Comparison of ENCODE assay signal across 19 cellular contexts in genomic region chr4:188660796-188661195, GRCh38.
A peak's percentile ranks its signal among the peaks of the same experiment; 100 is the strongest.
DNase-seq lines count a peak whose midpoint lies in the region; ATAC-seq, FAIRE-seq and TF ChIP-seq lines count a peak whose summit lies in the region.
"Had no signal": no experiment of that assay in that cellular context is flagged by ENCODE, and none has a peak within 500 bp of the region (broad histone marks: within the 10 kb centered on the region; RNA-seq: fewer than 3 reads in every experiment).

No MANE protein-coding gene starts in this region.

- H3K27me3 ChIP-seq in osteoblast (ENCODE audit: insufficient read depth, low read length), result no peaks in the 10 kb centered on the region

- no peak for TF ChIP-seq POLR2A in GM12892 (IDR thresholded peaks at IDR 0.05; ENCODE audit: low read depth, low read length)

- H2AFZ ChIP-seq in osteoblast (ENCODE audit: low read length), result peak overlapping the region; percentile 47

- TF ChIP-seq CTCF in osteoblast (IDR thresholded peaks at IDR 0.05; ENCODE audit: extremely low read depth, low read depth, low read length), result no peak

- no peaks in the 10 kb centered on the region for H3K36me3 ChIP-seq in osteoblast (ENCODE audit: insufficient read depth, low read length)
- H3K36me3 ChIP-seq: left ventricle myocardium inferior had no signal

- DNase-seq in GM03348 (ENCODE audit: low spot score) (peak; percentile 23), anterior cingulate cortex (lab: John Stamatoyannopoulos, UW) (peak in 43 of 58 donors; percentile 4 to 83 (median 41)), inferior parietal cortex (ENCODE audit: extremely low spot score) (peak; percentile 45), osteoblast (ENCODE audit: insufficient read length, low spot score, missing footprints) (no peak), DMS53 (lab: John Stamatoyannopoulos, UW) (no peak), SKM-1 treated with dmso at 0.1 percent for 144 hours (lab: John Stamatoyannopoulos, UW; ENCODE audit: unreplicated experiment) (no peak), GM12892 (ENCODE audit: insufficient read length) (no peak)
- DNase-seq: activated T-cell treated with anti-CD3 and anti-CD28 coated beads, Interleukin-2, amount 50 U/mL, for 72 hours; CD4-positive, CD25-positive, alpha-beta regulatory T cell; cerebellar nuclear complex; effector memory CD4-positive, alpha-beta T cell; HCEC 1CT; KBM-7; left ventricle myocardium inferior; mucosa of descending colon; NCI-H2029 had no signal

- no peaks in the 10 kb centered on the region for H4K20me1 ChIP-seq in osteoblast (ENCODE audit: insufficient read depth, low read length)

- no peak overlapping the region for H3K4me3 ChIP-seq in osteoblast (ENCODE audit: insufficient read depth, low read length)
- H3K4me3 ChIP-seq: left ventricle myocardium inferior, mucosa of descending colon had no signal

- FAIRE-seq in GM12892 (lab: Jason Lieb, UNC), result no peak

- ATAC-seq in GM21381 (IDR thresholded peaks at IDR 0.05; ENCODE audit: unreplicated experiment), result no peak
- ATAC-seq: activated T-cell treated with anti-CD3 and anti-CD28 coated beads, Interleukin-2, amount 50 U/mL, for 72 hours; mucosa of descending colon; Right ventricle myocardium inferior; sciatic nerve had no signal

- no peaks in the 10 kb centered on the region for H3K4me1 ChIP-seq in osteoblast (ENCODE audit: insufficient read depth, low read length)
- H3K4me1 ChIP-seq: left ventricle myocardium inferior had no signal

- H3K27ac ChIP-seq in osteoblast (ENCODE audit: low read depth, low read length), result no peak overlapping the region
- H3K27ac ChIP-seq: left ventricle myocardium inferior had no signal

- no peaks in the 10 kb centered on the region for H3K9me3 ChIP-seq in osteoblast (ENCODE audit: low read depth, low read length)

- no peaks in the 10 kb centered on the region for H3K79me2 ChIP-seq in osteoblast (ENCODE audit: insufficient read depth, low read length)

- no peak overlapping the region for H3K4me2 ChIP-seq in osteoblast (ENCODE audit: insufficient read depth, low read length)

Comparison
In these comparisons a context has a peak if more than half of its experiments do, and no peak if none do; other contexts are left out.
1. DNase-seq: peak in GM03348 (single experiment), anterior cingulate cortex (43 of 58) and inferior parietal cortex (single experiment); none in osteoblast (single experiment), DMS53 (single experiment), SKM-1 treated with dmso at 0.1 percent for 144 hours (single experiment) and GM12892 (single experiment).